Comparison of ENCODE assay signal across 1 cellular context in the genomic region with DNA sequence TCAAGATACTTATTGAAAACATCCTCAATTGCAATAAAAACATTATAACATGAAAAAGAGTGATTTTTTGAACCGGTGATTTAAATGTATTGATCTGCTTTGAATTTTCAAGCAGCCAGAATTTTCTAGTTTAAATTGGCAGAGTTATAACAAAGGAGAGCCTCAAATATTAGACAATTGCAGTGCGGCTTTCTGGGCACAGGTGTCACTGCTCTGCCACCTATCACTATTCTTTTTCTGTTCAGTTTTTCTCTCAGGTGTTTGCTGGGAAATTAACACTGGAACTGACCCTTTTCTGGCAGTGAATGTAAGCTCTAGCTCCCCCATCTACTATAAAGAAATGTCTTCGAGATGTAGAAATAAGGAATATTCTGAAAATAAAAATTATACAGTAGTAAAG.
TF ChIP-seq lines count a peak whose summit lies in the region.

No MANE protein-coding gene starts in this region.

TF ChIP-seq in GM12878, 131 proteins besides CTCF, POLR2A, EP300 and RAD21 (continued from another document):
- TF ChIP-seq, protein P1, sequence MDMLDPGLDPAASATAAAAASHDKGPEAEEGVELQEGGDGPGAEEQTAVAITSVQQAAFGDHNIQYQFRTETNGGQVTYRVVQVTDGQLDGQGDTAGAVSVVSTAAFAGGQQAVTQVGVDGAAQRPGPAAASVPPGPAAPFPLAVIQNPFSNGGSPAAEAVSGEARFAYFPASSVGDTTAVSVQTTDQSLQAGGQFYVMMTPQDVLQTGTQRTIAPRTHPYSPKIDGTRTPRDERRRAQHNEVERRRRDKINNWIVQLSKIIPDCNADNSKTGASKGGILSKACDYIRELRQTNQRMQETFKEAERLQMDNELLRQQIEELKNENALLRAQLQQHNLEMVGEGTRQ (IDR thresholded peaks at IDR 0.05; ENCODE audit: borderline replicate concordance, low read depth, low read length): no peak
- TF ChIP-seq KLF5 (IDR thresholded peaks at IDR 0.05; ENCODE audit: partially characterized antibody) (no peak), ETV6 (conservative IDR thresholded peaks at IDR 0.05 in 1 of 2, IDR thresholded peaks at IDR 0.05 in 1 of 2; ENCODE audit: borderline replicate concordance in 1 of 2, low read depth in 1 of 2) (no peak), CBX3 (IDR thresholded peaks at IDR 0.05; ENCODE audit: borderline replicate concordance, low read depth) (no peak), POU2F2 (IDR thresholded peaks at IDR 0.05; ENCODE audit: borderline replicate concordance, low read depth, low read length) (no peak), ZNF274 (IDR thresholded peaks at IDR 0.05; ENCODE audit: insufficient read depth, insufficient read length) (no peak), EGR1 (IDR thresholded peaks at IDR 0.05; ENCODE audit: borderline replicate concordance in 1 of 2, low read depth in 2 of 2, low read length in 2 of 2) (no peak), SUPT20H (IDR thresholded peaks at IDR 0.05; ENCODE audit: borderline replicate concordance, control insufficient read depth, low read depth, low read length) (no peak), CHD4 (IDR thresholded peaks at IDR 0.05) (no peak), DPF2 (IDR thresholded peaks at IDR 0.05) (no peak), SMAD5 (IDR thresholded peaks at IDR 0.05; ENCODE audit: low read depth) (no peak)
- TF ChIP-seq, protein P2, sequence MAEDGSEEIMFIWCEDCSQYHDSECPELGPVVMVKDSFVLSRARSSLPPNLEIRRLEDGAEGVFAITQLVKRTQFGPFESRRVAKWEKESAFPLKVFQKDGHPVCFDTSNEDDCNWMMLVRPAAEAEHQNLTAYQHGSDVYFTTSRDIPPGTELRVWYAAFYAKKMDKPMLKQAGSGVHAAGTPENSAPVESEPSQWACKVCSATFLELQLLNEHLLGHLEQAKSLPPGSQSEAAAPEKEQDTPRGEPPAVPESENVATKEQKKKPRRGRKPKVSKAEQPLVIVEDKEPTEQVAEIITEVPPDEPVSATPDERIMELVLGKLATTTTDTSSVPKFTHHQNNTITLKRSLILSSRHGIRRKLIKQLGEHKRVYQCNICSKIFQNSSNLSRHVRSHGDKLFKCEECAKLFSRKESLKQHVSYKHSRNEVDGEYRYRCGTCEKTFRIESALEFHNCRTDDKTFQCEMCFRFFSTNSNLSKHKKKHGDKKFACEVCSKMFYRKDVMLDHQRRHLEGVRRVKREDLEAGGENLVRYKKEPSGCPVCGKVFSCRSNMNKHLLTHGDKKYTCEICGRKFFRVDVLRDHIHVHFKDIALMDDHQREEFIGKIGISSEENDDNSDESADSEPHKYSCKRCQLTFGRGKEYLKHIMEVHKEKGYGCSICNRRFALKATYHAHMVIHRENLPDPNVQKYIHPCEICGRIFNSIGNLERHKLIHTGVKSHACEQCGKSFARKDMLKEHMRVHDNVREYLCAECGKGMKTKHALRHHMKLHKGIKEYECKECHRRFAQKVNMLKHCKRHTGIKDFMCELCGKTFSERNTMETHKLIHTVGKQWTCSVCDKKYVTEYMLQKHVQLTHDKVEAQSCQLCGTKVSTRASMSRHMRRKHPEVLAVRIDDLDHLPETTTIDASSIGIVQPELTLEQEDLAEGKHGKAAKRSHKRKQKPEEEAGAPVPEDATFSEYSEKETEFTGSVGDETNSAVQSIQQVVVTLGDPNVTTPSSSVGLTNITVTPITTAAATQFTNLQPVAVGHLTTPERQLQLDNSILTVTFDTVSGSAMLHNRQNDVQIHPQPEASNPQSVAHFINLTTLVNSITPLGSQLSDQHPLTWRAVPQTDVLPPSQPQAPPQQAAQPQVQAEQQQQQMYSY (CRISPR knock-in tag; IDR thresholded peaks at IDR 0.05): no peak
- TF ChIP-seq, protein P3, sequence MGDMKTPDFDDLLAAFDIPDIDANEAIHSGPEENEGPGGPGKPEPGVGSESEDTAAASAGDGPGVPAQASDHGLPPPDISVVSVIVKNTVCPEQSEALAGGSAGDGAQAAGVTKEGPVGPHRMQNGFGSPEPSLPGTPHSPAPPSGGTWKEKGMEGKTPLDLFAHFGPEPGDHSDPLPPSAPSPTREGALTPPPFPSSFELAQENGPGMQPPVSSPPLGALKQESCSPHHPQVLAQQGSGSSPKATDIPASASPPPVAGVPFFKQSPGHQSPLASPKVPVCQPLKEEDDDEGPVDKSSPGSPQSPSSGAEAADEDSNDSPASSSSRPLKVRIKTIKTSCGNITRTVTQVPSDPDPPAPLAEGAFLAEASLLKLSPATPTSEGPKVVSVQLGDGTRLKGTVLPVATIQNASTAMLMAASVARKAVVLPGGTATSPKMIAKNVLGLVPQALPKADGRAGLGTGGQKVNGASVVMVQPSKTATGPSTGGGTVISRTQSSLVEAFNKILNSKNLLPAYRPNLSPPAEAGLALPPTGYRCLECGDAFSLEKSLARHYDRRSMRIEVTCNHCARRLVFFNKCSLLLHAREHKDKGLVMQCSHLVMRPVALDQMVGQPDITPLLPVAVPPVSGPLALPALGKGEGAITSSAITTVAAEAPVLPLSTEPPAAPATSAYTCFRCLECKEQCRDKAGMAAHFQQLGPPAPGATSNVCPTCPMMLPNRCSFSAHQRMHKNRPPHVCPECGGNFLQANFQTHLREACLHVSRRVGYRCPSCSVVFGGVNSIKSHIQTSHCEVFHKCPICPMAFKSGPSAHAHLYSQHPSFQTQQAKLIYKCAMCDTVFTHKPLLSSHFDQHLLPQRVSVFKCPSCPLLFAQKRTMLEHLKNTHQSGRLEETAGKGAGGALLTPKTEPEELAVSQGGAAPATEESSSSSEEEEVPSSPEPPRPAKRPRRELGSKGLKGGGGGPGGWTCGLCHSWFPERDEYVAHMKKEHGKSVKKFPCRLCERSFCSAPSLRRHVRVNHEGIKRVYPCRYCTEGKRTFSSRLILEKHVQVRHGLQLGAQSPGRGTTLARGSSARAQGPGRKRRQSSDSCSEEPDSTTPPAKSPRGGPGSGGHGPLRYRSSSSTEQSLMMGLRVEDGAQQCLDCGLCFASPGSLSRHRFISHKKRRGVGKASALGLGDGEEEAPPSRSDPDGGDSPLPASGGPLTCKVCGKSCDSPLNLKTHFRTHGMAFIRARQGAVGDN (IDR thresholded peaks at IDR 0.05): no peak
- TF ChIP-seq, protein P4, sequence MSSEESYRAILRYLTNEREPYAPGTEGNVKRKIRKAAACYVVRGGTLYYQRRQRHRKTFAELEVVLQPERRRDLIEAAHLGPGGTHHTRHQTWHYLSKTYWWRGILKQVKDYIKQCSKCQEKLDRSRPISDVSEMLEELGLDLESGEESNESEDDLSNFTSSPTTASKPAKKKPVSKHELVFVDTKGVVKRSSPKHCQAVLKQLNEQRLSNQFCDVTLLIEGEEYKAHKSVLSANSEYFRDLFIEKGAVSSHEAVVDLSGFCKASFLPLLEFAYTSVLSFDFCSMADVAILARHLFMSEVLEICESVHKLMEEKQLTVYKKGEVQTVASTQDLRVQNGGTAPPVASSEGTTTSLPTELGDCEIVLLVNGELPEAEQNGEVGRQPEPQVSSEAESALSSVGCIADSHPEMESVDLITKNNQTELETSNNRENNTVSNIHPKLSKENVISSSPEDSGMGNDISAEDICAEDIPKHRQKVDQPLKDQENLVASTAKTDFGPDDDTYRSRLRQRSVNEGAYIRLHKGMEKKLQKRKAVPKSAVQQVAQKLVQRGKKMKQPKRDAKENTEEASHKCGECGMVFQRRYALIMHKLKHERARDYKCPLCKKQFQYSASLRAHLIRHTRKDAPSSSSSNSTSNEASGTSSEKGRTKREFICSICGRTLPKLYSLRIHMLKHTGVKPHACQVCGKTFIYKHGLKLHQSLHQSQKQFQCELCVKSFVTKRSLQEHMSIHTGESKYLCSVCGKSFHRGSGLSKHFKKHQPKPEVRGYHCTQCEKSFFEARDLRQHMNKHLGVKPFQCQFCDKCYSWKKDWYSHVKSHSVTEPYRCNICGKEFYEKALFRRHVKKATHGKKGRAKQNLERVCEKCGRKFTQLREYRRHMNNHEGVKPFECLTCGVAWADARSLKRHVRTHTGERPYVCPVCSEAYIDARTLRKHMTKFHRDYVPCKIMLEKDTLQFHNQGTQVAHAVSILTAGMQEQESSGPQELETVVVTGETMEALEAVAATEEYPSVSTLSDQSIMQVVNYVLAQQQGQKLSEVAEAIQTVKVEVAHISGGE (CRISPR knock-in tag; IDR thresholded peaks at IDR 0.05): no peak
- TF ChIP-seq, protein P5, sequence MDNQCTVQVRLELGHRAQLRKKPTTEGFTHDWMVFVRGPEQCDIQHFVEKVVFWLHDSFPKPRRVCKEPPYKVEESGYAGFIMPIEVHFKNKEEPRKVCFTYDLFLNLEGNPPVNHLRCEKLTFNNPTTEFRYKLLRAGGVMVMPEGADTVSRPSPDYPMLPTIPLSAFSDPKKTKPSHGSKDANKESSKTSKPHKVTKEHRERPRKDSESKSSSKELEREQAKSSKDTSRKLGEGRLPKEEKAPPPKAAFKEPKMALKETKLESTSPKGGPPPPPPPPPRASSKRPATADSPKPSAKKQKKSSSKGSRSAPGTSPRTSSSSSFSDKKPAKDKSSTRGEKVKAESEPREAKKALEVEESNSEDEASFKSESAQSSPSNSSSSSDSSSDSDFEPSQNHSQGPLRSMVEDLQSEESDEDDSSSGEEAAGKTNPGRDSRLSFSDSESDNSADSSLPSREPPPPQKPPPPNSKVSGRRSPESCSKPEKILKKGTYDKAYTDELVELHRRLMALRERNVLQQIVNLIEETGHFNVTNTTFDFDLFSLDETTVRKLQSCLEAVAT (IDR thresholded peaks at IDR 0.05): no peak
- TF ChIP-seq, protein P6, sequence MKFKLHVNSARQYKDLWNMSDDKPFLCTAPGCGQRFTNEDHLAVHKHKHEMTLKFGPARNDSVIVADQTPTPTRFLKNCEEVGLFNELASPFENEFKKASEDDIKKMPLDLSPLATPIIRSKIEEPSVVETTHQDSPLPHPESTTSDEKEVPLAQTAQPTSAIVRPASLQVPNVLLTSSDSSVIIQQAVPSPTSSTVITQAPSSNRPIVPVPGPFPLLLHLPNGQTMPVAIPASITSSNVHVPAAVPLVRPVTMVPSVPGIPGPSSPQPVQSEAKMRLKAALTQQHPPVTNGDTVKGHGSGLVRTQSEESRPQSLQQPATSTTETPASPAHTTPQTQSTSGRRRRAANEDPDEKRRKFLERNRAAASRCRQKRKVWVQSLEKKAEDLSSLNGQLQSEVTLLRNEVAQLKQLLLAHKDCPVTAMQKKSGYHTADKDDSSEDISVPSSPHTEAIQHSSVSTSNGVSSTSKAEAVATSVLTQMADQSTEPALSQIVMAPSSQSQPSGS (IDR thresholded peaks at IDR 0.05; ENCODE audit: low read length): no peak
